In the genomic region with DNA sequence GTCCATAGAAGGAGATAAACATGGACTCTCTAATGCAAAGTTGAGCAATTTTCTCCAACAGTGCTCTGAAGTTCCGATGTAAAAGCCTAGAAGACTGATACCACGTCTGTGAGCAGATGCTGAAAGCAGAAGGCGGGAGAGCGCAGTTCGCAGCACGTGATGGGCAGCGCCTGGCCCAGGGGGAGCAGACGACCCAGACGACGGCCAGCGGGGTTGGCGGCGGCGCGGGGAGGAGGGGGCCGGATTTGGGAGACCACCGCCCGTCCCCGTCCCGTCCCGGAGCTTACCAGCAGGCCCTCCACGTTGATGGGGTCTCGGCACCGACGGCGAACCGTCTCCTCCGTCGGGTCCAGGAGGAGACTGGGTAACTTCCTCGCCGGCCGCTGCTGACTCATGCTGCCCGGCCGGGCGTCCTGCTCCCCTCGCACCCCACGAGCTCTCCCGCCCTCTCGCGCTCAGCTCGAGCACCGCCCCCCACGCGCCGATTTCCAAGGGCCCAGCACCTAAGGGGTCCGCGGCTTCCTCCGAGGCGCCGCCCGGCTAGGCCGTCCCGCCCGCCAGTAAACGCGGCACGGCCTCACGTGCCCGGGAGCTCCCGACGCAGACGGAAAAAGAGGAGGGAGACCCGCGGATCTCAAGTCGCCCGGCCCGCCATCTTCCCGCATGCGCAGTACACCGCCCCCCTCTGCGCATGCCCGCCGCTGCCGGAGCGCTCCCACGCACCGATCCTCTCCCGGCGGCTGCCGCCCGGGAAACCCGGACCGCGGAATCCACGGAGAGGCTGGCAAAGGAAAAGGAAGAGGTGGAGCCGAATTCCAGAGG, we compare ENCODE assay signal across 1 cellular context.
TF ChIP-seq lines count a peak whose summit lies in the region.

A gene with protein sequence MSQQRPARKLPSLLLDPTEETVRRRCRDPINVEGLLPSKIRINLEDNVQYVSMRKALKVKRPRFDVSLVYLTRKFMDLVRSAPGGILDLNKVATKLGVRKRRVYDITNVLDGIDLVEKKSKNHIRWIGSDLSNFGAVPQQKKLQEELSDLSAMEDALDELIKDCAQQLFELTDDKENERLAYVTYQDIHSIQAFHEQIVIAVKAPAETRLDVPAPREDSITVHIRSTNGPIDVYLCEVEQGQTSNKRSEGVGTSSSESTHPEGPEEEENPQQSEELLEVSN (minus strand): TSS at position 677 of the 822 bp plus-strand sequence. CDS start 282 bp downstream, at position 395.

TF ChIP-seq in K562, 482 proteins besides CTCF, POLR2A, EP300 and RAD21 (continued from another document and continues in another):
- TF ChIP-seq ASH1L (IDR thresholded peaks at IDR 0.05; ENCODE audit: borderline replicate concordance, low read depth, partially characterized antibody) (peak; percentile 40), GABPA (tag; conservative IDR thresholded peaks at IDR 0.05; ENCODE audit: low read depth) (peak; percentile 68), TCF7L2 (IDR thresholded peaks at IDR 0.05; ENCODE audit: low read depth, low read length) (no peak), ZNF263 (CRISPR knock-in tag; IDR thresholded peaks at IDR 0.05; ENCODE audit: borderline replicate concordance) (peak; percentile 85), DACH1 (IDR thresholded peaks at IDR 0.05; ENCODE audit: partially characterized antibody) (no peak), HLTF (IDR thresholded peaks at IDR 0.05) (no peak), ZNF253 (CRISPR knock-in tag; conservative IDR thresholded peaks at IDR 0.05) (no peak), RFX7 (CRISPR knock-in tag; IDR thresholded peaks at IDR 0.05) (no peak), ETV5 (CRISPR knock-in tag; IDR thresholded peaks at IDR 0.05; ENCODE audit: low read depth) (peak; percentile 86), LEF1 (IDR thresholded peaks at IDR 0.05) (peak; percentile 33; the same call in 1 of the 2 replicates), HMG20B (CRISPR knock-in tag; IDR thresholded peaks at IDR 0.05) (no peak), SP2 (IDR thresholded peaks at IDR 0.05; ENCODE audit: extremely low read depth, low read depth, low read length, poor library complexity, severe bottlenecking) (no peak), ZNF717 (CRISPR knock-in tag; IDR thresholded peaks at IDR 0.05) (no peak), TOE1 (IDR thresholded peaks at IDR 0.05; ENCODE audit: borderline replicate concordance) (peak; percentile 97), TOE1 (CRISPR knock-in tag; IDR thresholded peaks at IDR 0.05; ENCODE audit: borderline replicate concordance, low read depth) (peak; percentile 95; the same call in 1 of the 2 replicates), PHB (CRISPR knock-in tag; IDR thresholded peaks at IDR 0.05) (no peak), RBM34 (IDR thresholded peaks at IDR 0.05; ENCODE audit: borderline replicate concordance, insufficient read depth, low read length) (no peak), NR3C1 (CRISPR knock-in tag; IDR thresholded peaks at IDR 0.05) (peak; percentile 98), SMARCE1 (IDR thresholded peaks at IDR 0.05) (no peak), TAF1 (IDR thresholded peaks at IDR 0.05; ENCODE audit: control insufficient read depth, extremely low read depth, insufficient read depth, low read length, severe bottlenecking) (peak; percentile 77), SREBF2 (CRISPR knock-in tag; IDR thresholded peaks at IDR 0.05) (peak; percentile 92), NFIC (IDR thresholded peaks at IDR 0.05) (peak; percentile 82), ADNP (tag; IDR thresholded peaks at IDR 0.05) (no peak), XRCC4 (IDR thresholded peaks at IDR 0.05; ENCODE audit: extremely low read depth, insufficient read depth, insufficient read length) (no peak), ZNF24 (IDR thresholded peaks at IDR 0.05) (peak; percentile 8; the same call in 1 of the 2 replicates), PHF21A (IDR thresholded peaks at IDR 0.05; ENCODE audit: borderline replicate concordance, low read depth) (0 out of 2 replicates have a peak, but pooled peaks have one; percentile 34), MBD2 (IDR thresholded peaks at IDR 0.05; ENCODE audit: borderline replicate concordance, low read depth) (peak; percentile 64; the same call in 1 of the 2 replicates)
- TF ChIP-seq, protein P1, sequence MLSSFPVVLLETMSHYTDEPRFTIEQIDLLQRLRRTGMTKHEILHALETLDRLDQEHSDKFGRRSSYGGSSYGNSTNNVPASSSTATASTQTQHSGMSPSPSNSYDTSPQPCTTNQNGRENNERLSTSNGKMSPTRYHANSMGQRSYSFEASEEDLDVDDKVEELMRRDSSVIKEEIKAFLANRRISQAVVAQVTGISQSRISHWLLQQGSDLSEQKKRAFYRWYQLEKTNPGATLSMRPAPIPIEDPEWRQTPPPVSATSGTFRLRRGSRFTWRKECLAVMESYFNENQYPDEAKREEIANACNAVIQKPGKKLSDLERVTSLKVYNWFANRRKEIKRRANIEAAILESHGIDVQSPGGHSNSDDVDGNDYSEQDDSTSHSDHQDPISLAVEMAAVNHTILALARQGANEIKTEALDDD (IDR thresholded peaks at IDR 0.05) = no peak
- TF ChIP-seq, protein P2, sequence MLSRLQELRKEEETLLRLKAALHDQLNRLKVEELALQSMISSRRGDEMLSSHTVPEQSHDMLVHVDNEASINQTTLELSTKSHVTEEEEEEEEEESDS (CRISPR knock-in tag; IDR thresholded peaks at IDR 0.05) = no peak
- TF ChIP-seq, protein P3, sequence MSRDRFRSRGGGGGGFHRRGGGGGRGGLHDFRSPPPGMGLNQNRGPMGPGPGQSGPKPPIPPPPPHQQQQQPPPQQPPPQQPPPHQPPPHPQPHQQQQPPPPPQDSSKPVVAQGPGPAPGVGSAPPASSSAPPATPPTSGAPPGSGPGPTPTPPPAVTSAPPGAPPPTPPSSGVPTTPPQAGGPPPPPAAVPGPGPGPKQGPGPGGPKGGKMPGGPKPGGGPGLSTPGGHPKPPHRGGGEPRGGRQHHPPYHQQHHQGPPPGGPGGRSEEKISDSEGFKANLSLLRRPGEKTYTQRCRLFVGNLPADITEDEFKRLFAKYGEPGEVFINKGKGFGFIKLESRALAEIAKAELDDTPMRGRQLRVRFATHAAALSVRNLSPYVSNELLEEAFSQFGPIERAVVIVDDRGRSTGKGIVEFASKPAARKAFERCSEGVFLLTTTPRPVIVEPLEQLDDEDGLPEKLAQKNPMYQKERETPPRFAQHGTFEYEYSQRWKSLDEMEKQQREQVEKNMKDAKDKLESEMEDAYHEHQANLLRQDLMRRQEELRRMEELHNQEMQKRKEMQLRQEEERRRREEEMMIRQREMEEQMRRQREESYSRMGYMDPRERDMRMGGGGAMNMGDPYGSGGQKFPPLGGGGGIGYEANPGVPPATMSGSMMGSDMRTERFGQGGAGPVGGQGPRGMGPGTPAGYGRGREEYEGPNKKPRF (IDR thresholded peaks at IDR 0.05; ENCODE audit: low read depth, low read length) = no peak
- TF ChIP-seq, protein P4, sequence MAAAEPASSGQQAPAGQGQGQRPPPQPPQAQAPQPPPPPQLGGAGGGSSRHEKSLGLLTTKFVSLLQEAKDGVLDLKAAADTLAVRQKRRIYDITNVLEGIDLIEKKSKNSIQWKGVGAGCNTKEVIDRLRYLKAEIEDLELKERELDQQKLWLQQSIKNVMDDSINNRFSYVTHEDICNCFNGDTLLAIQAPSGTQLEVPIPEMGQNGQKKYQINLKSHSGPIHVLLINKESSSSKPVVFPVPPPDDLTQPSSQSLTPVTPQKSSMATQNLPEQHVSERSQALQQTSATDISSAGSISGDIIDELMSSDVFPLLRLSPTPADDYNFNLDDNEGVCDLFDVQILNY (CRISPR knock-in tag; IDR thresholded peaks at IDR 0.05) = peak; percentile 98
- TF ChIP-seq, protein P5, sequence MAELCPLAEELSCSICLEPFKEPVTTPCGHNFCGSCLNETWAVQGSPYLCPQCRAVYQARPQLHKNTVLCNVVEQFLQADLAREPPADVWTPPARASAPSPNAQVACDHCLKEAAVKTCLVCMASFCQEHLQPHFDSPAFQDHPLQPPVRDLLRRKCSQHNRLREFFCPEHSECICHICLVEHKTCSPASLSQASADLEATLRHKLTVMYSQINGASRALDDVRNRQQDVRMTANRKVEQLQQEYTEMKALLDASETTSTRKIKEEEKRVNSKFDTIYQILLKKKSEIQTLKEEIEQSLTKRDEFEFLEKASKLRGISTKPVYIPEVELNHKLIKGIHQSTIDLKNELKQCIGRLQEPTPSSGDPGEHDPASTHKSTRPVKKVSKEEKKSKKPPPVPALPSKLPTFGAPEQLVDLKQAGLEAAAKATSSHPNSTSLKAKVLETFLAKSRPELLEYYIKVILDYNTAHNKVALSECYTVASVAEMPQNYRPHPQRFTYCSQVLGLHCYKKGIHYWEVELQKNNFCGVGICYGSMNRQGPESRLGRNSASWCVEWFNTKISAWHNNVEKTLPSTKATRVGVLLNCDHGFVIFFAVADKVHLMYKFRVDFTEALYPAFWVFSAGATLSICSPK (IDR thresholded peaks at IDR 0.05; ENCODE audit: borderline replicate concordance) = 0 out of 2 replicates have a peak, but pooled peaks have one; percentile 33
- TF ChIP-seq, protein P6, sequence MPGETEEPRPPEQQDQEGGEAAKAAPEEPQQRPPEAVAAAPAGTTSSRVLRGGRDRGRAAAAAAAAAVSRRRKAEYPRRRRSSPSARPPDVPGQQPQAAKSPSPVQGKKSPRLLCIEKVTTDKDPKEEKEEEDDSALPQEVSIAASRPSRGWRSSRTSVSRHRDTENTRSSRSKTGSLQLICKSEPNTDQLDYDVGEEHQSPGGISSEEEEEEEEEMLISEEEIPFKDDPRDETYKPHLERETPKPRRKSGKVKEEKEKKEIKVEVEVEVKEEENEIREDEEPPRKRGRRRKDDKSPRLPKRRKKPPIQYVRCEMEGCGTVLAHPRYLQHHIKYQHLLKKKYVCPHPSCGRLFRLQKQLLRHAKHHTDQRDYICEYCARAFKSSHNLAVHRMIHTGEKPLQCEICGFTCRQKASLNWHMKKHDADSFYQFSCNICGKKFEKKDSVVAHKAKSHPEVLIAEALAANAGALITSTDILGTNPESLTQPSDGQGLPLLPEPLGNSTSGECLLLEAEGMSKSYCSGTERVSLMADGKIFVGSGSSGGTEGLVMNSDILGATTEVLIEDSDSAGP (CRISPR knock-in tag; IDR thresholded peaks at IDR 0.05) = peak; percentile 80; the same call in 1 of the 2 replicates
- TF ChIP-seq, protein P7, sequence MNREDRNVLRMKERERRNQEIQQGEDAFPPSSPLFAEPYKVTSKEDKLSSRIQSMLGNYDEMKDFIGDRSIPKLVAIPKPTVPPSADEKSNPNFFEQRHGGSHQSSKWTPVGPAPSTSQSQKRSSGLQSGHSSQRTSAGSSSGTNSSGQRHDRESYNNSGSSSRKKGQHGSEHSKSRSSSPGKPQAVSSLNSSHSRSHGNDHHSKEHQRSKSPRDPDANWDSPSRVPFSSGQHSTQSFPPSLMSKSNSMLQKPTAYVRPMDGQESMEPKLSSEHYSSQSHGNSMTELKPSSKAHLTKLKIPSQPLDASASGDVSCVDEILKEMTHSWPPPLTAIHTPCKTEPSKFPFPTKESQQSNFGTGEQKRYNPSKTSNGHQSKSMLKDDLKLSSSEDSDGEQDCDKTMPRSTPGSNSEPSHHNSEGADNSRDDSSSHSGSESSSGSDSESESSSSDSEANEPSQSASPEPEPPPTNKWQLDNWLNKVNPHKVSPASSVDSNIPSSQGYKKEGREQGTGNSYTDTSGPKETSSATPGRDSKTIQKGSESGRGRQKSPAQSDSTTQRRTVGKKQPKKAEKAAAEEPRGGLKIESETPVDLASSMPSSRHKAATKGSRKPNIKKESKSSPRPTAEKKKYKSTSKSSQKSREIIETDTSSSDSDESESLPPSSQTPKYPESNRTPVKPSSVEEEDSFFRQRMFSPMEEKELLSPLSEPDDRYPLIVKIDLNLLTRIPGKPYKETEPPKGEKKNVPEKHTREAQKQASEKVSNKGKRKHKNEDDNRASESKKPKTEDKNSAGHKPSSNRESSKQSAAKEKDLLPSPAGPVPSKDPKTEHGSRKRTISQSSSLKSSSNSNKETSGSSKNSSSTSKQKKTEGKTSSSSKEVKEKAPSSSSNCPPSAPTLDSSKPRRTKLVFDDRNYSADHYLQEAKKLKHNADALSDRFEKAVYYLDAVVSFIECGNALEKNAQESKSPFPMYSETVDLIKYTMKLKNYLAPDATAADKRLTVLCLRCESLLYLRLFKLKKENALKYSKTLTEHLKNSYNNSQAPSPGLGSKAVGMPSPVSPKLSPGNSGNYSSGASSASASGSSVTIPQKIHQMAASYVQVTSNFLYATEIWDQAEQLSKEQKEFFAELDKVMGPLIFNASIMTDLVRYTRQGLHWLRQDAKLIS (CRISPR knock-in tag; IDR thresholded peaks at IDR 0.05) = peak; percentile 99
- TF ChIP-seq, protein P8, sequence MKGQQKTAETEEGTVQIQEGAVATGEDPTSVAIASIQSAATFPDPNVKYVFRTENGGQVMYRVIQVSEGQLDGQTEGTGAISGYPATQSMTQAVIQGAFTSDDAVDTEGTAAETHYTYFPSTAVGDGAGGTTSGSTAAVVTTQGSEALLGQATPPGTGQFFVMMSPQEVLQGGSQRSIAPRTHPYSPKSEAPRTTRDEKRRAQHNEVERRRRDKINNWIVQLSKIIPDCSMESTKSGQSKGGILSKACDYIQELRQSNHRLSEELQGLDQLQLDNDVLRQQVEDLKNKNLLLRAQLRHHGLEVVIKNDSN (CRISPR knock-in tag; IDR thresholded peaks at IDR 0.05) = peak; percentile 92
- TF ChIP-seq, protein P9, sequence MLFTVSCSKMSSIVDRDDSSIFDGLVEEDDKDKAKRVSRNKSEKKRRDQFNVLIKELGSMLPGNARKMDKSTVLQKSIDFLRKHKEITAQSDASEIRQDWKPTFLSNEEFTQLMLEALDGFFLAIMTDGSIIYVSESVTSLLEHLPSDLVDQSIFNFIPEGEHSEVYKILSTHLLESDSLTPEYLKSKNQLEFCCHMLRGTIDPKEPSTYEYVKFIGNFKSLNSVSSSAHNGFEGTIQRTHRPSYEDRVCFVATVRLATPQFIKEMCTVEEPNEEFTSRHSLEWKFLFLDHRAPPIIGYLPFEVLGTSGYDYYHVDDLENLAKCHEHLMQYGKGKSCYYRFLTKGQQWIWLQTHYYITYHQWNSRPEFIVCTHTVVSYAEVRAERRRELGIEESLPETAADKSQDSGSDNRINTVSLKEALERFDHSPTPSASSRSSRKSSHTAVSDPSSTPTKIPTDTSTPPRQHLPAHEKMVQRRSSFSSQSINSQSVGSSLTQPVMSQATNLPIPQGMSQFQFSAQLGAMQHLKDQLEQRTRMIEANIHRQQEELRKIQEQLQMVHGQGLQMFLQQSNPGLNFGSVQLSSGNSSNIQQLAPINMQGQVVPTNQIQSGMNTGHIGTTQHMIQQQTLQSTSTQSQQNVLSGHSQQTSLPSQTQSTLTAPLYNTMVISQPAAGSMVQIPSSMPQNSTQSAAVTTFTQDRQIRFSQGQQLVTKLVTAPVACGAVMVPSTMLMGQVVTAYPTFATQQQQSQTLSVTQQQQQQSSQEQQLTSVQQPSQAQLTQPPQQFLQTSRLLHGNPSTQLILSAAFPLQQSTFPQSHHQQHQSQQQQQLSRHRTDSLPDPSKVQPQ (CRISPR knock-in tag; IDR thresholded peaks at IDR 0.05; ENCODE audit: borderline replicate concordance) = no peak
